ENCODE assay signal across 9 cellular contexts in the genomic region with DNA sequence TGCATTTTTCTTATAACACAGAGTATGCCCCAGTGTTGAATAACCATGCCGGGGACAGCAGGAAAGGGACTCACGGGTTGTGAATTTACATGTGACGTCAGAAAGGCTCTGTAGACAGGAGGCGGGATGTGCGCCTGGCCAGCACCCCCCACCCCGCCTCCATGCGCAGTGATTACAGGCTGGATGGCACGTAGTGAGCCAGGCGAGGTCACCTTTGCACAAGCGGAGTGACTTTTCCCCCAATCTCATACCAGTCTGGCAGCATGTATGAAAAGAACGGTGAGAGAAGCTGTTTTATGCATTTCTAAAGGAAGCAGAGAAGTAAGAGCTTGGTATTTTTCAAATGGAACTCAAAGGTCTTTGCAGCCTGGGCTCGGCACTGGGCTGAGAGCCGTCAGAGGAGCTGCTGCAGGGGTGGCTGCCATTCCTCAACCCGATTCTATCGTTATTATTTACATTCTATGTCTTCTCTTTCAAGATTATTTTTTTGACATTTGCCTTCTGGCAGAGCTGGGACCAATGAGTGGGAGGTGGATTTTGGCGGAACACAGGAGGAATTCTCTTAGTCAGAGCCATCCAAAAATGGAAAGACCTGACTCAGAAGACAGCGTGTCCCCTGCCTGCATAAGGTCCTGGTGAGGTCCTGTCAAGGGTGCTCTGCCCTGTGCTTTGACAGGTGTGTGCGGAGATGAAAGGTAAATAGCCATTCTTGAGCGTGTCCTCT.
DNase-seq lines count a peak whose midpoint lies in the region; ATAC-seq and TF ChIP-seq lines count a peak whose summit lies in the region.
"Had no signal": no experiment of that assay in that cellular context is flagged by ENCODE, and none has a peak within 500 bp of the region (broad histone marks: within the 10 kb centered on the region; RNA-seq: fewer than 3 reads in every experiment).

No MANE protein-coding gene starts in this region.

- BruUV-seq in Caco-2 (replicated peaks; lab: Mats Ljungman, UMichigan), result TSS peak; percentile 63

- no peaks in the 10 kb centered on the region for H3K27me3 Mint-ChIP-seq in Caco-2 (ENCODE audit: insufficient read depth, unreplicated experiment)
- peaks cover under 1% of the 10 kb centered on the region for H3K27me3 Mint-ChIP-seq in CD8-positive, alpha-beta T cell (ENCODE audit: low read depth)
- H3K27me3 Mint-ChIP-seq: activated naive CD4-positive, alpha-beta T cell treated with anti-CD3 and anti-CD28 coated beads, Interleukin-2, amount 50 U/mL, for 24 hours had no signal

- H3K36me3 ChIP-seq in Caco-2 (ENCODE audit: control insufficient read depth, insufficient read depth, low read length) (no peaks in the 10 kb centered on the region), gastroesophageal sphincter (no peaks in the 10 kb centered on the region)
- H3K36me3 ChIP-seq in CD8-positive, alpha-beta T cell (ENCODE audit: insufficient read depth, low read length), result no peaks in the 10 kb centered on the region

- H3K4me3 ChIP-seq in Caco-2 (ENCODE audit: low read depth, low read length) (no peak overlapping the region), gastroesophageal sphincter (peak overlapping the region in 1 of 2 donors; percentile 31)
- no peak overlapping the region for H3K4me3 ChIP-seq in CD8-positive, alpha-beta T cell (ENCODE audit: low read depth, low read length)

- no peaks in the 10 kb centered on the region for H3K36me3 Mint-ChIP-seq in Caco-2 (ENCODE audit: insufficient read depth, unreplicated experiment)
- H3K36me3 Mint-ChIP-seq in CD8-positive, alpha-beta T cell, result no peaks in the 10 kb centered on the region
- H3K36me3 Mint-ChIP-seq: activated naive CD4-positive, alpha-beta T cell treated with anti-CD3 and anti-CD28 coated beads, Interleukin-2, amount 50 U/mL, for 24 hours had no signal

- H3K27me3 ChIP-seq in Caco-2 (replicated peaks; ENCODE audit: control insufficient read depth, insufficient read depth, low read length) (no peaks in the 10 kb centered on the region), gastroesophageal sphincter (no peaks in the 10 kb centered on the region)
- no peaks in the 10 kb centered on the region for H3K27me3 ChIP-seq in CD8-positive, alpha-beta T cell (ENCODE audit: insufficient read depth, low read length)

- ATAC-seq in SK-N-SH treated with all-trans-retinoic acid at 6 μM for 48 hours (peak; percentile 55), gastroesophageal sphincter (peak; percentile 90), HG02623 (IDR thresholded peaks at IDR 0.05; ENCODE audit: unreplicated experiment) (no peak), GM19395 (IDR thresholded peaks at IDR 0.05; ENCODE audit: unreplicated experiment) (no peak)
- no peak for ATAC-seq in CD8-positive, alpha-beta T cell

- H3K9me3 ChIP-seq in Caco-2, result no peaks in the 10 kb centered on the region
- H3K9me3 ChIP-seq in gastroesophageal sphincter, result no peaks in the 10 kb centered on the region
- H3K9me3 ChIP-seq in CD8-positive, alpha-beta T cell (ENCODE audit: low read length), result no peaks in the 10 kb centered on the region

- peak; percentile 90 for TF ChIP-seq EP300 in gastroesophageal sphincter (IDR thresholded peaks at IDR 0.05)

- WGBS in gastroesophageal sphincter (ENCODE audit: low coverage in 1 of 2), 2 donors, result 17 to 18% methylated on average over 16 to 19 of the region's 19 CpGs

- peak; percentile 30 to 45 for DNase-seq in Caco-2
- DNase-seq in posterior vena cava (ENCODE audit: low spot score), result peak; percentile 90
- no peak for DNase-seq in ACHN
- DNase-seq in CD8-positive, alpha-beta T cell, result no peak

- no peak for TF ChIP-seq POLR2A in gastroesophageal sphincter (IDR thresholded peaks at IDR 0.05)

- peak overlapping the region; percentile 95 to 98 (median 98) for H3K27ac ChIP-seq in gastroesophageal sphincter
- no peak overlapping the region for H3K27ac ChIP-seq in CD8-positive, alpha-beta T cell (ENCODE audit: low read depth, low read length)

- POLR2A ChIA-PET in Caco-2 (lab: Charles Lee), result interaction anchor here (0.6 to 0.9 kb wide), 2 partner anchors 32 to 76 kb away, joined by 3 to 8 read pairs; no protein-coding TSS in a partner anchor
- POLR2A ChIA-PET in CD8-positive, alpha-beta T cell (lab: Charles Lee), result no interaction called here

- CTCF ChIA-PET in Caco-2 (lab: Charles Lee), result no interaction called here
- CTCF ChIA-PET in CD8-positive, alpha-beta T cell (lab: Charles Lee), result no interaction called here

- peak overlapping the region; percentile 38 for H3K4me3 Mint-ChIP-seq in Caco-2 (ENCODE audit: unreplicated experiment)
- H3K4me3 Mint-ChIP-seq in CD8-positive, alpha-beta T cell, result no peak overlapping the region
- H3K4me3 Mint-ChIP-seq: activated naive CD4-positive, alpha-beta T cell treated with anti-CD3 and anti-CD28 coated beads, Interleukin-2, amount 50 U/mL, for 24 hours had no signal

- intact Hi-C loops in Caco-2 (cut with micrococcal nuclease; ENCODE audit: unreplicated experiment) (no loop called here), posterior vena cava (cut with DNase I) (no loop called here)
- intact Hi-C loops in CD8-positive, alpha-beta T cell (cut with DNase I, micrococcal nuclease), result no loop called here

- H3K27ac Mint-ChIP-seq in Caco-2 (ENCODE audit: unreplicated experiment), result peak overlapping the region; percentile 78
- no peak overlapping the region for H3K27ac Mint-ChIP-seq in CD8-positive, alpha-beta T cell
- H3K27ac Mint-ChIP-seq: activated naive CD4-positive, alpha-beta T cell treated with anti-CD3 and anti-CD28 coated beads, Interleukin-2, amount 50 U/mL, for 24 hours had no signal

- H3K9me3 Mint-ChIP-seq in Caco-2 (ENCODE audit: unreplicated experiment), result no peaks in the 10 kb centered on the region
- no peaks in the 10 kb centered on the region for H3K9me3 Mint-ChIP-seq in CD8-positive, alpha-beta T cell
- H3K9me3 Mint-ChIP-seq: activated naive CD4-positive, alpha-beta T cell treated with anti-CD3 and anti-CD28 coated beads, Interleukin-2, amount 50 U/mL, for 24 hours had no signal

- in situ Hi-C loops in ACHN (cut with HindIII; ENCODE audit: low pct_ligation_motif_present, low pct_unique_long_range_greater_than_20kb, low sequenced_read_pairs), result no loop called here

- H3K4me1 ChIP-seq in Caco-2, result peaks cover 60% of the 10 kb centered on the region
- peaks cover 13 to 90% (median 34%) of the 10 kb centered on the region in 3 donors for H3K4me1 ChIP-seq in gastroesophageal sphincter
- H3K4me1 ChIP-seq in CD8-positive, alpha-beta T cell (ENCODE audit: insufficient read depth, low read length), result no peaks in the 10 kb centered on the region

- peaks cover 39% of the 10 kb centered on the region for H3K4me1 Mint-ChIP-seq in Caco-2 (ENCODE audit: low read depth, unreplicated experiment)
- peaks cover 3% of the 10 kb centered on the region for H3K4me1 Mint-ChIP-seq in CD8-positive, alpha-beta T cell (ENCODE audit: low read depth)
- H3K4me1 Mint-ChIP-seq: activated naive CD4-positive, alpha-beta T cell treated with anti-CD3 and anti-CD28 coated beads, Interleukin-2, amount 50 U/mL, for 24 hours had no signal

- TF ChIP-seq CTCF in Caco-2 (IDR thresholded peaks at IDR 0.05; ENCODE audit: insufficient read depth in 1 of 2, low read depth in 1 of 2, low read length in 1 of 2, severe bottlenecking in 1 of 2, unreplicated experiment in 1 of 2) (no peak), gastroesophageal sphincter (IDR thresholded peaks at IDR 0.05) (no peak)
- TF ChIP-seq CTCF in CD8-positive, alpha-beta T cell (IDR thresholded peaks at IDR 0.05), result no peak

TF ChIP-seq in SK-N-SH treated with all-trans-retinoic acid at 6 μM for 48 hours, 23 proteins besides CTCF, POLR2A, EP300 and RAD21:
- TF ChIP-seq ISL1 (CRISPR knock-in tag; IDR thresholded peaks at IDR 0.05) (peak; percentile 11; the same call in 1 of the 2 replicates), CSDC2 (CRISPR knock-in tag; IDR thresholded peaks at IDR 0.05) (no peak), GLIS3 (CRISPR knock-in tag; IDR thresholded peaks at IDR 0.05) (no peak)
- TF ChIP-seq, protein P1, sequence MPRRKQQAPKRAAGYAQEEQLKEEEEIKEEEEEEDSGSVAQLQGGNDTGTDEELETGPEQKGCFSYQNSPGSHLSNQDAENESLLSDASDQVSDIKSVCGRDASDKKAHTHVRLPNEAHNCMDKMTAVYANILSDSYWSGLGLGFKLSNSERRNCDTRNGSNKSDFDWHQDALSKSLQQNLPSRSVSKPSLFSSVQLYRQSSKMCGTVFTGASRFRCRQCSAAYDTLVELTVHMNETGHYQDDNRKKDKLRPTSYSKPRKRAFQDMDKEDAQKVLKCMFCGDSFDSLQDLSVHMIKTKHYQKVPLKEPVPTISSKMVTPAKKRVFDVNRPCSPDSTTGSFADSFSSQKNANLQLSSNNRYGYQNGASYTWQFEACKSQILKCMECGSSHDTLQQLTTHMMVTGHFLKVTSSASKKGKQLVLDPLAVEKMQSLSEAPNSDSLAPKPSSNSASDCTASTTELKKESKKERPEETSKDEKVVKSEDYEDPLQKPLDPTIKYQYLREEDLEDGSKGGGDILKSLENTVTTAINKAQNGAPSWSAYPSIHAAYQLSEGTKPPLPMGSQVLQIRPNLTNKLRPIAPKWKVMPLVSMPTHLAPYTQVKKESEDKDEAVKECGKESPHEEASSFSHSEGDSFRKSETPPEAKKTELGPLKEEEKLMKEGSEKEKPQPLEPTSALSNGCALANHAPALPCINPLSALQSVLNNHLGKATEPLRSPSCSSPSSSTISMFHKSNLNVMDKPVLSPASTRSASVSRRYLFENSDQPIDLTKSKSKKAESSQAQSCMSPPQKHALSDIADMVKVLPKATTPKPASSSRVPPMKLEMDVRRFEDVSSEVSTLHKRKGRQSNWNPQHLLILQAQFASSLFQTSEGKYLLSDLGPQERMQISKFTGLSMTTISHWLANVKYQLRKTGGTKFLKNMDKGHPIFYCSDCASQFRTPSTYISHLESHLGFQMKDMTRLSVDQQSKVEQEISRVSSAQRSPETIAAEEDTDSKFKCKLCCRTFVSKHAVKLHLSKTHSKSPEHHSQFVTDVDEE (CRISPR knock-in tag; IDR thresholded peaks at IDR 0.05), result no peak

Comparison
In these comparisons a context has a peak if more than half of its experiments do, and no peak if none do; other contexts are left out.
1. DNase-seq: peak in Caco-2 (2 of 2) and posterior vena cava (single experiment); none in ACHN (single experiment) and CD8-positive, alpha-beta T cell (0 of 7).
2. ATAC-seq: peak in SK-N-SH treated with all-trans-retinoic acid at 6 μM for 48 hours (single experiment) and gastroesophageal sphincter (single experiment); none in CD8-positive, alpha-beta T cell (single experiment), HG02623 (single experiment) and GM19395 (single experiment).